In the genomic region with DNA sequence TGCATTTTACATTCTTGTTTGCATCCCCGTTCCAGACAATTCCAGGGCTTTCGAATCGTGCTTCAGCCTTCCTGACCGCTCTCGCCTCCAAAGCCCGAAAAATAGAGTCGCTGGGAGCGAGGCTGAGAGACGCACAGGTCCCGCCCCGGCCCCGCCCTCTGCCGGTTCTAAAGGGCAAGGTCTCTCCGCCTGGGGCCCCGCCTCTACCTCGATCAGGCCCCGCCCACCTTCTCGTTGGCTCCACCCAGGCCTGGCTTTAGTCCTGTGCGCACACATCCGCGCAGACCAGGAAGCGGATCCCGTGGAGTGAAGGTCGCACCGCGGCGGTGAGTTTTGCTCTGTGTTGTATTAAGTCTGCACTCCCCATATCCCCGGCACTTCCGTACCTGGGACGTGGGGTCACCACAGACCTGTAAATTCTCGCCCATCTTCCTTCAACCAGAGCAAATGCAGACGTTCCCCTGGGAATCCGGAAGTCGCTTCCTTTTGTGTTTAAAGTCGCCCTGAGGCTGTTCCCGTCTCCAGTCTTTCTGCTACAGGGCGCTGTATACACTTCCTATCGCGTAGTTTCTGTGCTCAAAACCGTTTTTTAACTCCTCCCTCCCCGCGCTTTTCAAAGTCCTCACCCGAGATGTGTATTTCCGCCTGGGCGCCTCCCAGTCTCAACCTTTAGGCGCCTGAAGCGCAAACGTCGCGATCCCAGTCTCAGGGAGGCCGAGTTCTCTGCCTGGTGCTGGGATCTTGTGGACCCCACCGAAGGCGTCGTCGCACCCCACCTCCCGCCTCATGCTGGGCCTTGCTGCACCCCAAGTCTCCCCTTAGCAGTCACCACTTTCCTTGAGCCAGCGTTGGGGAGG, we compare ENCODE assay signal across 8 cellular contexts. TPM values are rescaled to one million over a fixed set of nuclear protein-coding genes. Genes with fewer than 3 reads are reported as not detected.
DNase-seq lines count a peak whose midpoint lies in the region; ATAC-seq and TF ChIP-seq lines count a peak whose summit lies in the region.

A gene (plus strand): TSS at position 283 of the 857 bp plus-strand sequence. CDS start 3,861 bp downstream, outside the sequence.

- 0 to 1% (median 0%) methylated on average over 35 to 57 of the region's 57 CpGs for WGBS in adrenal gland, 4 donors
- 0 to 1% (median 0%) methylated on average over 50 to 57 of the region's 57 CpGs for WGBS in heart left ventricle, 4 donors
- 2% methylated on average over 57 of the region's 57 CpGs; no CpG with 5 or more reads in 1 of the 2 donors for WGBS in transverse colon (ENCODE audit: low coverage in 1 of 2), 2 donors

- H3K27ac ChIP-seq in adrenal gland, result peak within 1 kb of the TSS; percentile 64 to 89 (median 73)
- peak within 1 kb of the TSS; percentile 65 to 87 (median 82) for H3K27ac ChIP-seq in heart left ventricle
- peak within 1 kb of the TSS; percentile 84 to 93 (median 90) for H3K27ac ChIP-seq in transverse colon

- H3K9me3 ChIP-seq in adrenal gland (replicated peaks in 1 of 3) (peaks cover 0 to 14% (median 0%) of the 10 kb centered on the region in 3 donors), heart left ventricle (peaks cover 0 to 40% (median 0%) of the 10 kb centered on the region in 12 donors), transverse colon (peaks cover 14 to 17% of the 10 kb centered on the region in 2 donors)

- no peaks in the 10 kb centered on the region for H3K27me3 ChIP-seq in adrenal gland
- no peaks in the 10 kb centered on the region for H3K27me3 ChIP-seq in heart left ventricle
- no peaks in the 10 kb centered on the region for H3K27me3 ChIP-seq in transverse colon

- H3K4me1 ChIP-seq in adrenal gland (replicated peaks in 1 of 2) (peaks cover 0 to 3% of the 10 kb centered on the region in 2 donors), heart left ventricle (peaks cover 0 to 16% (median 8%) of the 10 kb centered on the region in 12 donors), transverse colon (peaks cover 0 to 19% (median 9%) of the 10 kb centered on the region in 4 donors)

- peaks cover 0 to 13% of the 10 kb centered on the region in 2 donors for H3K36me3 ChIP-seq in adrenal gland (replicated peaks in 1 of 2)
- peaks cover 0 to 32% (median 26%) of the 10 kb centered on the region in 9 donors for H3K36me3 ChIP-seq in heart left ventricle
- H3K36me3 ChIP-seq in transverse colon, result peaks cover 0 to 37% (median 14%) of the 10 kb centered on the region in 4 donors

- DNase-seq in DMS53 treated with DMSO at 0.1 percent for 48 hours (lab: John Stamatoyannopoulos, UW; ENCODE audit: unreplicated experiment), result peak; percentile 82
- peak; percentile 87 for DNase-seq in M059J (ENCODE audit: low read depth)
- peak; percentile 58 for DNase-seq in SW480 (ENCODE audit: low spot score)
- DNase-seq in adrenal gland, result peak; percentile 94 to 98 (median 96)
- peak; percentile 95 to 98 (median 96) for DNase-seq in heart left ventricle
- DNase-seq in pons (ENCODE audit: low spot score), result peak; percentile 92
- peak; percentile 97 for DNase-seq in transverse colon

- TF ChIP-seq CTCF in adrenal gland (IDR thresholded peaks at IDR 0.05) (peak in 5 of 6 experiments; percentile 8 to 30 (median 27)), heart left ventricle (IDR thresholded peaks at IDR 0.05) (peak; percentile 20 to 57 (median 38)), transverse colon (IDR thresholded peaks at IDR 0.05) (peak in 3 of 5 experiments; percentile 26 to 45 (median 37))

- TF ChIP-seq EP300 in transverse colon (IDR thresholded peaks at IDR 0.05; ENCODE audit: low read depth), result no peak

- in situ Hi-C loops in transverse colon (cut with MboI; ENCODE audit: low pct_ligation_motif_present in 1 of 4, low pct_unique_long_range_greater_than_20kb in 1 of 4, low sequenced_read_pairs in 3 of 4), result no loop called here

- TF ChIP-seq POLR2A in adrenal gland (IDR thresholded peaks at IDR 0.05) (peak; percentile 66 to 88), heart left ventricle (IDR thresholded peaks at IDR 0.05) (peak; percentile 54 to 96), transverse colon (IDR thresholded peaks at IDR 0.05) (peak; percentile 96)

- intact Hi-C loops in adrenal gland (cut with DNase I) (no loop called here), heart left ventricle (cut with DNase I) (loop anchor here in 4 of 10 donors (2.0 to 10.0 kb wide), 3 partner anchors 43 to 225 kb away; a partner anchor contains a TSS), transverse colon (cut with DNase I; ENCODE audit: low total_unique reads) (no loop called here)

- ATAC-seq in GM21786 (IDR thresholded peaks at IDR 0.05; ENCODE audit: unreplicated experiment), result peak; percentile 95
- peak; percentile 100 for ATAC-seq in heart left ventricle

- H3K4me3 ChIP-seq in adrenal gland (peak within 1 kb of the TSS; percentile 54 to 78 (median 66)), heart left ventricle (peak within 1 kb of the TSS; percentile 51 to 99 (median 74)), transverse colon (peak within 1 kb of the TSS; percentile 49 to 93 (median 64))

RNA-seq across cellular contexts. Expression of the gene that starts here (rescaled TPM):
- total RNA-seq in M059J (2014; rRNA removed; shearing (Covaris generic)), result 5.2 and 13.4 TPM in 2 replicates
- total RNA-seq in adrenal gland (10 to 100 TPM in 5 of 8 donors, 1 to 10 TPM in 3; 4.6 to 21.3 (median 12.9) TPM), heart left ventricle (10 to 100 TPM in 8 of 9 donors, 1 to 10 TPM in 1; 8.3 to 26.6 (median 15.6) TPM), transverse colon (10 to 100 TPM; 12.0 to 31.1 (median 23.9) TPM)
- polyA plus RNA-seq in adrenal gland (1 to 10 TPM; 4.0 to 10.0 (median 7.5) TPM), heart left ventricle (10 to 100 TPM in 1 of 2 donors, 1 to 10 TPM in 1; 8.6 to 16.0 TPM)

Comparison
In these comparisons a context has a peak if more than half of its experiments do, and no peak if none do; other contexts are left out.
1. Peak in every context shown above with its lines: DNase-seq, ATAC-seq, H3K4me3 ChIP-seq and H3K27ac ChIP-seq.